Comparison of ENCODE assay signal across 9 cellular contexts in the genomic region with DNA sequence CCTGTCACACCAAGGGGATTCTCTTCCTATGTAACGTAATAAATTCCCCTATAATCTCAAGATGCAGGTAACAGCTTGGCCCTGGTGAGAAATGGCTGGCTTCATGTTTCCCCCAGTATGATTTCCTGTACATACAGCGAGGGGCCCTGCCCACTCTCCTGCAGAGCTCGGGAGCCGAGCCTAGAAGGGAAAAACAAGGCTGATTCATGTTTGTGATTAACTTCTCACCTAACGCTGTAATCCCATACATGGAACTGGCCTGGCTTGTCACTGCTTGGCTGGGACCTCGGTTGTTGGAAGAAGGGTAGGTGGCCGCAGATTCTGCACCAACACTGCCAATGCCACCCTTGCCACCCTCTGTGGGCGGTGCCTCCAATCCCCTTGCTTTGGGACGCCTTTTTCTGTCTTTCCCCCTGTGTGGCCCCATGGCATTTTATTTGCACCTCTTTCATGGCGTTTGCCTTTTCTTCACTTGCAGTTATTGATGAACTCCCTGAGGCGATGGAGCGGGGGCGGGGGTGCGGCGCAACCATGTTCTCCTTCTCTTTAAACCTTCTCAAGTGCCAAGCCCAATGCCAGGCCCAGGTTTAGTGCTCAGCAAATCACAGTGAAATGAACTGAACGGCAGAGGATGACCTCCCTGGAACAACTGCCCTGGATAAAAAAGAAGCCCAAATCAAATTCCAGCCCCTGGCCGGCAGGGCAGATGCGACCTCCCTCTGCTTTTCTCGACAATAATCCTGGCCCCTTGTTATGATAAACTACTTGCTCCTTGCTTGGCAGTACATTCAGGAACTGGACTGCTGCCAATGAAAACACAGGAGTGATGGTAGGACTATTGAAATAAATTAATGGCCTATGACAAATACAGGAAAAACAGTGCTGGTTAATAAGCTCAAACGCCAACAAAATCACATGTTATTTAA.
DNase-seq lines count a peak whose midpoint lies in the region; ATAC-seq and TF ChIP-seq lines count a peak whose summit lies in the region.
"Had no signal": no experiment of that assay in that cellular context is flagged by ENCODE, and none has a peak within 500 bp of the region (broad histone marks: within the 10 kb centered on the region; RNA-seq: fewer than 3 reads in every experiment).

No MANE protein-coding gene starts in this region.

- ATAC-seq in left ventricle myocardium superior, result peak; percentile 35
- no peak for ATAC-seq in Right ventricle myocardium superior (ENCODE audit: poor library complexity)
- ATAC-seq in HG03521 (IDR thresholded peaks at IDR 0.05; ENCODE audit: unreplicated experiment), result no peak
- ATAC-seq in GM21619 (IDR thresholded peaks at IDR 0.05; ENCODE audit: unreplicated experiment), result no peak

- DNase-seq in left ventricle myocardium superior (no peak), Right ventricle myocardium superior (no peak), RPMI7951 (ENCODE audit: low read depth) (peak; percentile 60), glomerular endothelial cell (ENCODE audit: extremely low read depth, low read depth, low spot score) (peak; percentile 98), GM10248 (ENCODE audit: extremely low spot score) (no peak)
- DNase-seq in activated CD4-positive, alpha-beta T cell treated with anti-CD3 and anti-CD28 coated beads for 4 hours, result no peak
- DNase-seq: stimulated activated CD4-positive, alpha-beta T cell treated with anti-CD3 and anti-CD28 coated beads, Interleukin-4, amount 100 ng/mL, for 1 hour had no signal

- CTCF ChIA-PET in GM10248 (lab: Yijun Ruan, JAX), result no interaction called here

- no peak for TF ChIP-seq CTCF in GM10248 (IDR thresholded peaks at IDR 0.05; ENCODE audit: control extremely low read depth, extremely low read depth, low read depth, missing control alignments)

- POLR2A ChIA-PET in GM10248 (lab: Yijun Ruan, JAX), result no interaction called here

- intact Hi-C loops in left ventricle myocardium superior (cut with micrococcal nuclease), result no loop called here
- intact Hi-C loops in Right ventricle myocardium superior (cut with DNase I), result no loop called here

Comparison
In these comparisons a context has a peak if more than half of its experiments do, and no peak if none do; other contexts are left out.
1. DNase-seq: peak in RPMI7951 (single experiment) and glomerular endothelial cell (single experiment); none in left ventricle myocardium superior (single experiment), Right ventricle myocardium superior (single experiment), GM10248 (single experiment) and activated CD4-positive, alpha-beta T cell treated with anti-CD3 and anti-CD28 coated beads for 4 hours (0 of 2).